In genomic region chr1:114670083-114671010, GRCh38 we compare ENCODE assay signal across 8 cellular contexts. TPM values are rescaled to one million over a fixed set of nuclear protein-coding genes. Genes with fewer than 3 reads are reported as not detected.
DNase-seq lines count a peak whose midpoint lies in the region; ATAC-seq lines count a peak whose summit lies in the region.

No MANE protein-coding gene starts in this region.

- H3K9me3 Mint-ChIP-seq in activated naive CD4-positive, alpha-beta T cell treated with anti-CD3 and anti-CD28 coated beads, Interleukin-2, amount 50 U/mL, for 24 hours = no peaks in the 10 kb centered on the region

- H3K36me3 Mint-ChIP-seq in activated naive CD4-positive, alpha-beta T cell treated with anti-CD3 and anti-CD28 coated beads, Interleukin-2, amount 50 U/mL, for 24 hours = peaks cover 2% of the 10 kb centered on the region

- ATAC-seq in GM21825 (IDR thresholded peaks at IDR 0.05; ENCODE audit: unreplicated experiment) = peak; percentile 97

- H3K27me3 Mint-ChIP-seq in activated naive CD4-positive, alpha-beta T cell treated with anti-CD3 and anti-CD28 coated beads, Interleukin-2, amount 50 U/mL, for 24 hours = peaks cover 4% of the 10 kb centered on the region

- H3K4me1 Mint-ChIP-seq in activated naive CD4-positive, alpha-beta T cell treated with anti-CD3 and anti-CD28 coated beads, Interleukin-2, amount 50 U/mL, for 24 hours = peaks cover 6% of the 10 kb centered on the region

- H3K4me3 Mint-ChIP-seq in activated naive CD4-positive, alpha-beta T cell treated with anti-CD3 and anti-CD28 coated beads, Interleukin-2, amount 50 U/mL, for 24 hours = peak overlapping the region; percentile 97

- DNase-seq in Daoy (ENCODE audit: low read depth) (peak; percentile 97), KBM-7 (peak; percentile 87), SK-N-DZ (ENCODE audit: low spot score) (peak; percentile 68), glomerular visceral epithelial cell (ENCODE audit: extremely low spot score) (peak; percentile 93), occipital lobe (lab: John Stamatoyannopoulos, UW) (peak; percentile 60), superior temporal gyrus (ENCODE audit: extremely low spot score) (peak; percentile 59)

- in situ Hi-C loops in KBM-7 (cut with MboI; ENCODE audit: low pct_unique_long_range_greater_than_20kb, low sequenced_read_pairs) = no loop called here

- H3K27ac Mint-ChIP-seq in activated naive CD4-positive, alpha-beta T cell treated with anti-CD3 and anti-CD28 coated beads, Interleukin-2, amount 50 U/mL, for 24 hours = peak overlapping the region; percentile 24

RNA-seq across cellular contexts. Expression of gene DENND2C, which starts 0.5 kb away (rescaled TPM):
- 2.0 and 3.2 TPM in 2 replicates for total RNA-seq in Daoy (2014; rRNA removed; shearing (Covaris generic))
- 0.08 TPM in 1 of 2 replicates, not detected in the other for polyA plus RNA-seq in SK-N-DZ (2014; cell fraction: cytosol; rRNA removed)
- polyA plus RNA-seq in SK-N-DZ (2014; cell fraction: nucleus; rRNA removed) = 0.05 and 0.15 TPM in 2 replicates
- 1.6 TPM for total RNA-seq in occipital lobe

RNA-seq across cellular contexts. Expression of gene AMPD1, which starts 25.0 kb away (rescaled TPM):
- not detected in 2 replicates for total RNA-seq in Daoy (2014; rRNA removed; shearing (Covaris generic))
- polyA plus RNA-seq in SK-N-DZ (2014; cell fraction: cytosol; rRNA removed) = not detected in 2 replicates
- not detected in 2 replicates for polyA plus RNA-seq in SK-N-DZ (2014; cell fraction: nucleus; rRNA removed)
- not detected for total RNA-seq in occipital lobe

RNA-seq across cellular contexts. Expression of gene NRAS, which starts 46.2 kb away (rescaled TPM):
- 164 and 172 TPM in 2 replicates for total RNA-seq in Daoy (2014; rRNA removed; shearing (Covaris generic))
- 52.1 and 55.4 TPM in 2 replicates for polyA plus RNA-seq in SK-N-DZ (2014; cell fraction: cytosol; rRNA removed)
- polyA plus RNA-seq in SK-N-DZ (2014; cell fraction: nucleus; rRNA removed) = 17.7 and 18.0 TPM in 2 replicates
- total RNA-seq in occipital lobe = 68.0 TPM

Comparison
In these comparisons a context has a peak if more than half of its experiments do, and no peak if none do; other contexts are left out.
1. Peak in every context shown above with its lines: DNase-seq and ATAC-seq.